ENCODE assay signal across 8 cellular contexts in genomic region chr16:74367636-74368001, GRCh38. TPM values are rescaled to one million over a fixed set of nuclear protein-coding genes. Genes with fewer than 3 reads are reported as not detected.
A peak's percentile ranks its signal among the peaks of the same experiment; 100 is the strongest.
DNase-seq lines count a peak whose midpoint lies in the region; ATAC-seq and TF ChIP-seq lines count a peak whose summit lies in the region.
"Not testable (repeated sequence)": the region's sequence is repeated elsewhere in the genome, so short reads cannot be mapped to it uniquely, and the experiment has no call there.

No MANE protein-coding gene starts in this region.

- not testable (repeated sequence) for H3K27me3 Mint-ChIP-seq in activated naive CD8-positive, alpha-beta T cell treated with anti-CD3 and anti-CD28 coated beads for 36 hours

- not testable (repeated sequence) for H3K36me3 Mint-ChIP-seq in activated naive CD8-positive, alpha-beta T cell treated with anti-CD3 and anti-CD28 coated beads for 36 hours

- H3K9me3 Mint-ChIP-seq in activated naive CD8-positive, alpha-beta T cell treated with anti-CD3 and anti-CD28 coated beads for 36 hours: not testable (repeated sequence)

- peak overlapping the region; percentile 87 for H3K27ac Mint-ChIP-seq in activated naive CD8-positive, alpha-beta T cell treated with anti-CD3 and anti-CD28 coated beads for 36 hours

- ATAC-seq in GM19468 (IDR thresholded peaks at IDR 0.05; ENCODE audit: extremely low read depth, unreplicated experiment): peak; percentile 10
- ATAC-seq in HG03280 (IDR thresholded peaks at IDR 0.05; ENCODE audit: unreplicated experiment): peak; percentile 41
- peak; percentile 58 for ATAC-seq in mucosa of descending colon

- H3K36me3 ChIP-seq in mucosa of descending colon (ENCODE audit: low read depth): not testable (repeated sequence)

- not testable (repeated sequence) for H3K4me1 ChIP-seq in mucosa of descending colon (ENCODE audit: low read depth)

- intact Hi-C loops in mucosa of descending colon (cut with DNase I, micrococcal nuclease): not testable (repeated sequence)

- peak; percentile 40 for DNase-seq in CMK (ENCODE audit: low read depth)
- DNase-seq in RPMI7951 (ENCODE audit: low read depth): peak; percentile 35
- DNase-seq in activated naive CD8-positive, alpha-beta T cell treated with anti-CD3 and anti-CD28 coated beads for 36 hours: not testable (repeated sequence)
- peak; percentile 2 to 40 for DNase-seq in foreskin fibroblast
- DNase-seq in mucosa of descending colon: peak; percentile 45 to 80 (median 76)
- peak; percentile 16 to 36 for DNase-seq in stimulated activated CD8-positive, alpha-beta memory T cell treated with anti-CD3 and anti-CD28 coated beads, Interleukin-2, amount 100 ng/mL, for 48 hours (ENCODE audit: low read depth in 2 of 2)

- H3K4me1 Mint-ChIP-seq in activated naive CD8-positive, alpha-beta T cell treated with anti-CD3 and anti-CD28 coated beads for 36 hours: not testable (repeated sequence)

- not testable (repeated sequence) for TF ChIP-seq CTCF in foreskin fibroblast (IDR thresholded peaks at IDR 0.05; ENCODE audit: low read depth, low read length); mucosa of descending colon (IDR thresholded peaks at IDR 0.05)

- H3K4me3 ChIP-seq in foreskin fibroblast (ENCODE audit: low read depth in 1 of 2, low read length in 2 of 2): peak overlapping the region; percentile 81 to 90
- peak overlapping the region; percentile 89 for H3K4me3 ChIP-seq in mucosa of descending colon

- H3K4me3 Mint-ChIP-seq in activated naive CD8-positive, alpha-beta T cell treated with anti-CD3 and anti-CD28 coated beads for 36 hours: peak overlapping the region; percentile 90

- H3K9me3 ChIP-seq in mucosa of descending colon: not testable (repeated sequence)

RNA-seq across cellular contexts. Expression of gene NPIPB15, which starts 8.5 kb away (rescaled TPM):
- total RNA-seq in RPMI7951 (2014; rRNA removed; shearing (Covaris generic)): not detected in 2 replicates
- not detected for total RNA-seq in activated naive CD8-positive, alpha-beta T cell treated with anti-CD3 and anti-CD28 coated beads for 36 hours
- 10 to 100 TPM in 2 of 3 donors, under 1 TPM in 1; 0.80 to 36.1 (median 17.5) TPM for total RNA-seq in mucosa of descending colon

RNA-seq across cellular contexts. Expression of gene CLEC18B, which starts 53.7 kb away (rescaled TPM):
- total RNA-seq in RPMI7951 (2014; rRNA removed; shearing (Covaris generic)): not detected in 2 replicates
- under 1 TPM; 0.36 to 0.39 TPM for total RNA-seq in activated naive CD8-positive, alpha-beta T cell treated with anti-CD3 and anti-CD28 coated beads for 36 hours
- total RNA-seq in mucosa of descending colon: 1 to 10 TPM; 1.1 to 5.5 (median 2.0) TPM
